Comparison of ENCODE assay signal across 8 cellular contexts in genomic region chr5:177351392-177352329, GRCh38. TPM values are rescaled to one million over a fixed set of nuclear protein-coding genes. Genes with fewer than 3 reads are reported as not detected.
DNase-seq lines count a peak whose midpoint lies in the region; ATAC-seq and TF ChIP-seq lines count a peak whose summit lies in the region.

Gene LMAN2 (minus strand): TSS chr5:177351668. CDS start chr5:177351647, 21 bp downstream.

- intact Hi-C loops in activated CD4-positive, alpha-beta T cell treated with anti-CD3 and anti-CD28 coated beads for 36 hours (cut with DNase I, micrococcal nuclease): loop anchor here (1.0 to 10.0 kb wide), 14 partner anchors 36 to 987 kb away; partner anchors contain the start of genes ARL10 (in 1 of the 2), B4GALT7 (in 1 of the 2), FAM193B (in 1 of the 2) and KIAA1191 (in 1 of the 2)

- H3K27me3 ChIP-seq in layer of hippocampus (ENCODE audit: control insufficient read depth, insufficient read depth, low read length): no peaks in the 10 kb centered on the region

- peaks cover 48% of the 10 kb centered on the region for H3K4me1 Mint-ChIP-seq in activated CD4-positive, alpha-beta T cell treated with anti-CD3 and anti-CD28 coated beads for 36 hours

- peaks cover 3% of the 10 kb centered on the region for H3K9me3 Mint-ChIP-seq in activated CD4-positive, alpha-beta T cell treated with anti-CD3 and anti-CD28 coated beads for 36 hours (ENCODE audit: low read depth)

- CTCF ChIA-PET in activated CD4-positive, alpha-beta T cell treated with anti-CD3 and anti-CD28 coated beads for 36 hours (lab: Charles Lee): interaction anchor here (0.6 to 5.5 kb wide), 22 partner anchors 9 to 346 kb away, joined by 3 to 34 read pairs (median 4); no protein-coding TSS in a partner anchor

- peak within 1 kb of the TSS; percentile 98 for H3K27ac ChIP-seq in layer of hippocampus (ENCODE audit: low read depth, low read length)

- no peaks in the 10 kb centered on the region for H3K27me3 Mint-ChIP-seq in activated CD4-positive, alpha-beta T cell treated with anti-CD3 and anti-CD28 coated beads for 36 hours

- peak; percentile 92 for TF ChIP-seq POLR2A in GM19193 (IDR thresholded peaks at IDR 0.05; ENCODE audit: extremely low read depth, insufficient read depth, insufficient read length)

- POLR2A ChIA-PET in activated CD4-positive, alpha-beta T cell treated with anti-CD3 and anti-CD28 coated beads for 36 hours (lab: Charles Lee): interaction anchor here (0.6 to 1.8 kb wide), 4 partner anchors 38 to 357 kb away, joined by 3 to 7 read pairs (median 4); partner anchors contain the start of gene GRK6

- TF ChIP-seq CTCF in choroid plexus epithelial cell (conservative IDR thresholded peaks at IDR 0.05; ENCODE audit: low read depth, low read length): no peak

- peak within 1 kb of the TSS; percentile 89 for H3K4me3 Mint-ChIP-seq in activated CD4-positive, alpha-beta T cell treated with anti-CD3 and anti-CD28 coated beads for 36 hours

- DNase-seq in AML-193 (lab: John Stamatoyannopoulos, UW) (peak; percentile 96 to 97), NCI-H524 (lab: John Stamatoyannopoulos, UW) (peak; percentile 93), choroid plexus epithelial cell (ENCODE audit: low read depth) (peak; percentile 98)
- DNase-seq in activated CD4-positive, alpha-beta T cell treated with anti-CD3 and anti-CD28 coated beads for 36 hours: peak; percentile 95
- DNase-seq in stimulated activated CD4-positive, alpha-beta T cell treated with anti-CD3 and anti-CD28 coated beads, Interleukin-1b, Interleukin-23, amount 100 ng/mL, for 4 hours (ENCODE audit: low read depth in 2 of 2): peak; percentile 72 to 78

- ATAC-seq in HG03442 (IDR thresholded peaks at IDR 0.05; ENCODE audit: unreplicated experiment): peak; percentile 95
- ATAC-seq in activated CD4-positive, alpha-beta T cell treated with anti-CD3 and anti-CD28 coated beads for 36 hours: peak; percentile 99

- peak within 1 kb of the TSS; percentile 96 for H3K4me3 ChIP-seq in choroid plexus epithelial cell (ENCODE audit: low read depth, low read length)

- H3K36me3 Mint-ChIP-seq in activated CD4-positive, alpha-beta T cell treated with anti-CD3 and anti-CD28 coated beads for 36 hours (ENCODE audit: low read depth): peaks cover 13% of the 10 kb centered on the region

- H3K27ac Mint-ChIP-seq in activated CD4-positive, alpha-beta T cell treated with anti-CD3 and anti-CD28 coated beads for 36 hours: peak within 1 kb of the TSS; percentile 99

RNA-seq across cellular contexts. Expression of gene LMAN2, which starts in this region (rescaled TPM):
- total RNA-seq in activated CD4-positive, alpha-beta T cell treated with anti-CD3 and anti-CD28 coated beads for 36 hours: 10 to 100 TPM; 74.5 to 92.1 TPM

Comparison
In these comparisons a context has a peak if more than half of its experiments do, and no peak if none do; other contexts are left out.
1. Peak in every context shown above with its lines: DNase-seq, ATAC-seq, H3K4me3 ChIP-seq and H3K27ac ChIP-seq.